ENCODE assay signal across 1 cellular context in the genomic region with DNA sequence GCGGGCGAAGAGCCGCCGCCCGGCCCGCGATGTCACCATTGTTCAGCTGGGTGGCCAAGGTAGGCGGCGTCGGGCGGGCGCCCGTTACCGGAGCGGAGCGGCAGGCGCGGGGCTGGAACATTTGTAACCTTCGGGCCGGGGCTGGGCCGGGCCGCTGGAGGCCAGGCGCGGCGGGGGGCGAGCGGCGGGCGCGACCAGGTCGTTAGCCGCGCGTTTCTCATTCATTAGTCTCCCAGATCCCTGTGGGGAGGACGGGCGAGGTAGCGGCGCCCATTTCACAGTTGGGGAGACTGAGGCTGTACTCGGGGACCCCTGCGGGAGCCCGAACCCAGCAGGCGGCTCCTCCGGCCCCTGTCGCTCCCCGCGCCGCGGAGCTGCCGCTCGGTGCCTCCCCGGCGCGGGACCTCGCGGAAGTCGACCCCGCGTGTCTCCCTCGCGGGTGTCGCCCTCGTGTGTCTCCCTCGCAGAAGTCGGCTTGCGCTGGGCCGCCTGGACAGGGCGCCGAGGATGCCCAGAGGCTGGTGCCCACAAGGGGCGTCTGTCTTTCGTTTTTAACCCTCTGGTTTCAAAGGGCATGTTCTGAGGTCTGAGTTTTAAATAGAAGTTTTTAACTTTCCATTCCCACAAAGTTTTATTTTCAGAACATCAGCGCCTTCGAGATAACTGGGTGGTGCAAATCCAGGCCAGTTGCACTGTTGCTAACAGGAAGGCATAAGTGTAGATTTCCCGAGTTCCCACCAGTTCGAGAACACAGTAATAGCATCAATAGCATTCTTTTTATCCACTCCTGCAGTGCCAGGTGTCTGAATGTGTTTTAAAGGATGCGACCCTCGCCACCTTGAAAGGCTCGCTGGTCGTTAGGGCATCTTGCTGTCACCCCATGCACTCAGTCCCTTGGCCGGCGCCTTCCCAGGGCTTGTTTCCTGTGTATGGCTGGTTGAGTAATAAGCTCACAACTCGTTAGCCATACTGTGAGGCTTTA.
TF ChIP-seq lines count a peak whose summit lies in the region.

No MANE protein-coding gene starts in this region.

TF ChIP-seq in HepG2, 621 proteins besides CTCF, POLR2A, EP300 and RAD21 (continued from another document and continues in another):
- TF ChIP-seq MAFK (conservative IDR thresholded peaks at IDR 0.05 in 1 of 2, IDR thresholded peaks at IDR 0.05 in 1 of 2; ENCODE audit: low read length in 2 of 2) (no peak), ZNF605 (CRISPR knock-in tag; IDR thresholded peaks at IDR 0.05) (peak; percentile 63), ARNT2 (CRISPR knock-in tag; IDR thresholded peaks at IDR 0.05; ENCODE audit: low read depth) (no peak), HNF1A (IDR thresholded peaks at IDR 0.05; ENCODE audit: low read depth) (no peak), HNF1A (CRISPR knock-in tag; IDR thresholded peaks at IDR 0.05; ENCODE audit: borderline replicate concordance) (no peak), SAFB2 (CRISPR knock-in tag; IDR thresholded peaks at IDR 0.05; ENCODE audit: borderline replicate concordance, low read depth) (no peak; the same call in 1 of the 2 replicates), HOXA3 (CRISPR knock-in tag; IDR thresholded peaks at IDR 0.05) (peak; percentile 70), ZKSCAN5 (CRISPR knock-in tag; IDR thresholded peaks at IDR 0.05) (no peak), ZNF335 (CRISPR knock-in tag; IDR thresholded peaks at IDR 0.05) (no peak), SAP130 (CRISPR knock-in tag; IDR thresholded peaks at IDR 0.05; ENCODE audit: low read depth) (no peak), ZNF17 (CRISPR knock-in tag; IDR thresholded peaks at IDR 0.05) (no peak), ZNF629 (CRISPR knock-in tag; conservative IDR thresholded peaks at IDR 0.05) (peak; percentile 99), ZNF124 (CRISPR knock-in tag; IDR thresholded peaks at IDR 0.05) (no peak), ZNF749 (CRISPR knock-in tag; IDR thresholded peaks at IDR 0.05; ENCODE audit: borderline replicate concordance) (peak; percentile 60; the same call in 1 of the 2 replicates), SMARCE1 (IDR thresholded peaks at IDR 0.05; ENCODE audit: borderline replicate concordance) (no peak), ZNF770 (CRISPR knock-in tag; IDR thresholded peaks at IDR 0.05) (0 out of 2 replicates have a peak, but pooled peaks have one; percentile 15), ZNF687 (CRISPR knock-in tag; IDR thresholded peaks at IDR 0.05) (peak; percentile 87), NR2F2 (IDR thresholded peaks at IDR 0.05; ENCODE audit: borderline replicate concordance, low read depth) (no peak), NFKBIZ (CRISPR knock-in tag; IDR thresholded peaks at IDR 0.05) (no peak), ZSCAN20 (CRISPR knock-in tag; IDR thresholded peaks at IDR 0.05; ENCODE audit: borderline replicate concordance) (0 out of 2 replicates have a peak, but pooled peaks have one; percentile 33)
- TF ChIP-seq, protein P1, sequence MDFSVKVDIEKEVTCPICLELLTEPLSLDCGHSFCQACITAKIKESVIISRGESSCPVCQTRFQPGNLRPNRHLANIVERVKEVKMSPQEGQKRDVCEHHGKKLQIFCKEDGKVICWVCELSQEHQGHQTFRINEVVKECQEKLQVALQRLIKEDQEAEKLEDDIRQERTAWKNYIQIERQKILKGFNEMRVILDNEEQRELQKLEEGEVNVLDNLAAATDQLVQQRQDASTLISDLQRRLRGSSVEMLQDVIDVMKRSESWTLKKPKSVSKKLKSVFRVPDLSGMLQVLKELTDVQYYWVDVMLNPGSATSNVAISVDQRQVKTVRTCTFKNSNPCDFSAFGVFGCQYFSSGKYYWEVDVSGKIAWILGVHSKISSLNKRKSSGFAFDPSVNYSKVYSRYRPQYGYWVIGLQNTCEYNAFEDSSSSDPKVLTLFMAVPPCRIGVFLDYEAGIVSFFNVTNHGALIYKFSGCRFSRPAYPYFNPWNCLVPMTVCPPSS (IDR thresholded peaks at IDR 0.05) = no peak
- TF ChIP-seq, protein P2, sequence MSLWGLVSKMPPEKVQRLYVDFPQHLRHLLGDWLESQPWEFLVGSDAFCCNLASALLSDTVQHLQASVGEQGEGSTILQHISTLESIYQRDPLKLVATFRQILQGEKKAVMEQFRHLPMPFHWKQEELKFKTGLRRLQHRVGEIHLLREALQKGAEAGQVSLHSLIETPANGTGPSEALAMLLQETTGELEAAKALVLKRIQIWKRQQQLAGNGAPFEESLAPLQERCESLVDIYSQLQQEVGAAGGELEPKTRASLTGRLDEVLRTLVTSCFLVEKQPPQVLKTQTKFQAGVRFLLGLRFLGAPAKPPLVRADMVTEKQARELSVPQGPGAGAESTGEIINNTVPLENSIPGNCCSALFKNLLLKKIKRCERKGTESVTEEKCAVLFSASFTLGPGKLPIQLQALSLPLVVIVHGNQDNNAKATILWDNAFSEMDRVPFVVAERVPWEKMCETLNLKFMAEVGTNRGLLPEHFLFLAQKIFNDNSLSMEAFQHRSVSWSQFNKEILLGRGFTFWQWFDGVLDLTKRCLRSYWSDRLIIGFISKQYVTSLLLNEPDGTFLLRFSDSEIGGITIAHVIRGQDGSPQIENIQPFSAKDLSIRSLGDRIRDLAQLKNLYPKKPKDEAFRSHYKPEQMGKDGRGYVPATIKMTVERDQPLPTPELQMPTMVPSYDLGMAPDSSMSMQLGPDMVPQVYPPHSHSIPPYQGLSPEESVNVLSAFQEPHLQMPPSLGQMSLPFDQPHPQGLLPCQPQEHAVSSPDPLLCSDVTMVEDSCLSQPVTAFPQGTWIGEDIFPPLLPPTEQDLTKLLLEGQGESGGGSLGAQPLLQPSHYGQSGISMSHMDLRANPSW (CRISPR knock-in tag; IDR thresholded peaks at IDR 0.05; ENCODE audit: borderline replicate concordance) = no peak
- TF ChIP-seq, protein P3, sequence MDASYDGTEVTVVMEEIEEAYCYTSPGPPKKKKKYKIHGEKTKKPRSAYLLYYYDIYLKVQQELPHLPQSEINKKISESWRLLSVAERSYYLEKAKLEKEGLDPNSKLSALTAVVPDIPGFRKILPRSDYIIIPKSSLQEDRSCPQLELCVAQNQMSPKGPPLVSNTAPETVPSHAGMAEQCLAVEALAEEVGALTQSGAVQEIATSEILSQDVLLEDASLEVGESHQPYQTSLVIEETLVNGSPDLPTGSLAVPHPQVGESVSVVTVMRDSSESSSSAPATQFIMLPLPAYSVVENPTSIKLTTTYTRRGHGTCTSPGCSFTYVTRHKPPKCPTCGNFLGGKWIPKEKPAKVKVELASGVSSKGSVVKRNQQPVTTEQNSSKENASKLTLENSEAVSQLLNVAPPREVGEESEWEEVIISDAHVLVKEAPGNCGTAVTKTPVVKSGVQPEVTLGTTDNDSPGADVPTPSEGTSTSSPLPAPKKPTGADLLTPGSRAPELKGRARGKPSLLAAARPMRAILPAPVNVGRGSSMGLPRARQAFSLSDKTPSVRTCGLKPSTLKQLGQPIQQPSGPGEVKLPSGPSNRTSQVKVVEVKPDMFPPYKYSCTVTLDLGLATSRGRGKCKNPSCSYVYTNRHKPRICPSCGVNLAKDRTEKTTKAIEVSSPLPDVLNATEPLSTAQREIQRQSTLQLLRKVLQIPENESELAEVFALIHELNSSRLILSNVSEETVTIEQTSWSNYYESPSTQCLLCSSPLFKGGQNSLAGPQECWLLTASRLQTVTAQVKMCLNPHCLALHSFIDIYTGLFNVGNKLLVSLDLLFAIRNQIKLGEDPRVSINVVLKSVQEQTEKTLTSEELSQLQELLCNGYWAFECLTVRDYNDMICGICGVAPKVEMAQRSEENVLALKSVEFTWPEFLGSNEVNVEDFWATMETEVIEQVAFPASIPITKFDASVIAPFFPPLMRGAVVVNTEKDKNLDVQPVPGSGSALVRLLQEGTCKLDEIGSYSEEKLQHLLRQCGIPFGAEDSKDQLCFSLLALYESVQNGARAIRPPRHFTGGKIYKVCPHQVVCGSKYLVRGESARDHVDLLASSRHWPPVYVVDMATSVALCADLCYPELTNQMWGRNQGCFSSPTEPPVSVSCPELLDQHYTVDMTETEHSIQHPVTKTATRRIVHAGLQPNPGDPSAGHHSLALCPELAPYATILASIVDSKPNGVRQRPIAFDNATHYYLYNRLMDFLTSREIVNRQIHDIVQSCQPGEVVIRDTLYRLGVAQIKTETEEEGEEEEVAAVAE (CRISPR knock-in tag; IDR thresholded peaks at IDR 0.05; ENCODE audit: borderline replicate concordance) = no peak
- TF ChIP-seq, protein P4, sequence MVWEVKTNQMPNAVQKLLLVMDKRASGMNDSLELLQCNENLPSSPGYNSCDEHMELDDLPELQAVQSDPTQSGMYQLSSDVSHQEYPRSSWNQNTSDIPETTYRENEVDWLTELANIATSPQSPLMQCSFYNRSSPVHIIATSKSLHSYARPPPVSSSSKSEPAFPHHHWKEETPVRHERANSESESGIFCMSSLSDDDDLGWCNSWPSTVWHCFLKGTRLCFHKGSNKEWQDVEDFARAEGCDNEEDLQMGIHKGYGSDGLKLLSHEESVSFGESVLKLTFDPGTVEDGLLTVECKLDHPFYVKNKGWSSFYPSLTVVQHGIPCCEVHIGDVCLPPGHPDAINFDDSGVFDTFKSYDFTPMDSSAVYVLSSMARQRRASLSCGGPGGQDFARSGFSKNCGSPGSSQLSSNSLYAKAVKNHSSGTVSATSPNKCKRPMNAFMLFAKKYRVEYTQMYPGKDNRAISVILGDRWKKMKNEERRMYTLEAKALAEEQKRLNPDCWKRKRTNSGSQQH (CRISPR knock-in tag; IDR thresholded peaks at IDR 0.05; ENCODE audit: low read depth) = no peak
